Comparison of ENCODE assay signal across 1 cellular context in genomic region chr14:66104486-66104885, GRCh38.
TF ChIP-seq lines count a peak whose summit lies in the region.

No MANE protein-coding gene starts in this region.

TF ChIP-seq in GM23338, 12 proteins besides CTCF, POLR2A, EP300 and RAD21 (continued from another document):
- TF ChIP-seq REST (IDR thresholded peaks at IDR 0.05; ENCODE audit: unreplicated experiment) (no peak), EZH2 (IDR thresholded peaks at IDR 0.05; ENCODE audit: low read depth, unreplicated experiment) (no peak), EZH2phosphoT487 (IDR thresholded peaks at IDR 0.05; ENCODE audit: unreplicated experiment) (no peak), JUNB (IDR thresholded peaks at IDR 0.05; ENCODE audit: unreplicated experiment) (no peak), ZNF114 (CRISPR knock-in tag; IDR thresholded peaks at IDR 0.05) (no peak), ZNF462 (CRISPR knock-in tag; IDR thresholded peaks at IDR 0.05) (no peak), CREB1 (CRISPR knock-in tag; IDR thresholded peaks at IDR 0.05; ENCODE audit: low read depth) (no peak), ZNF331 (CRISPR knock-in tag; IDR thresholded peaks at IDR 0.05; ENCODE audit: low read depth) (no peak), ETS1 (IDR thresholded peaks at IDR 0.05) (no peak), NANOG (IDR thresholded peaks at IDR 0.05; ENCODE audit: borderline replicate concordance) (no peak), POLR2AphosphoS5 (IDR thresholded peaks at IDR 0.05; ENCODE audit: low read depth) (no peak)
